ENCODE assay signal across 1 cellular context in the genomic region with DNA sequence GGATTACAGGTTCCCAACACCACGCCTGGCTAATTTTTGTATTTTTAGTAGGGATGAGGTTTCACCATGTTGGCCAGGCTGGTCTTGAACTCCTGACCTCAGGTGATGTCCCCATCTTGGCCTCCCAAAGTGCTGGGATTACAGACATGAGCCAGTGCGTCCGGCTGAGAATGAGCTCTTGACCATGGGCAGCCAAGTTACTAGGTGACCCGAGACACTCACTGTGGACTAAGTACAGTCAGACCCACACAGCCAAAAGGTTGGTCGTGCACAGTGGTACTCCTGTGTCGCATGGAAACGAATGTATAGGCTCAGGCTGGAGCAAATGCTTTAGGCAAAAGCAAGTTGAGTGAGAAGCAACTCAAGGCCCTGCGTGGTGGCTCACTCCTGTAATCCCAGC.
TF ChIP-seq lines count a peak whose summit lies in the region.

No MANE protein-coding gene starts in this region.

TF ChIP-seq in IMR-90, 13 proteins besides CTCF, POLR2A, EP300 and RAD21 (continued from another document):
- TF ChIP-seq, protein P1, sequence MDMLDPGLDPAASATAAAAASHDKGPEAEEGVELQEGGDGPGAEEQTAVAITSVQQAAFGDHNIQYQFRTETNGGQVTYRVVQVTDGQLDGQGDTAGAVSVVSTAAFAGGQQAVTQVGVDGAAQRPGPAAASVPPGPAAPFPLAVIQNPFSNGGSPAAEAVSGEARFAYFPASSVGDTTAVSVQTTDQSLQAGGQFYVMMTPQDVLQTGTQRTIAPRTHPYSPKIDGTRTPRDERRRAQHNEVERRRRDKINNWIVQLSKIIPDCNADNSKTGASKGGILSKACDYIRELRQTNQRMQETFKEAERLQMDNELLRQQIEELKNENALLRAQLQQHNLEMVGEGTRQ (IDR thresholded peaks at IDR 0.05; ENCODE audit: low read depth, low read length): no peak
- no peak for TF ChIP-seq RCOR1 (IDR thresholded peaks at IDR 0.05; ENCODE audit: insufficient replicate concordance, low read length)
- TF ChIP-seq BHLHE40 (IDR thresholded peaks at IDR 0.05; ENCODE audit: low read depth, low read length): no peak
- TF ChIP-seq MXI1 (IDR thresholded peaks at IDR 0.05; ENCODE audit: borderline replicate concordance, low read depth, low read length): no peak
- no peak for TF ChIP-seq MAZ (IDR thresholded peaks at IDR 0.05; ENCODE audit: borderline replicate concordance, low read depth, low read length)
- no peak for TF ChIP-seq NFE2L2 (IDR thresholded peaks at IDR 0.05; ENCODE audit: low read depth, low read length)
- TF ChIP-seq CEBPB (IDR thresholded peaks at IDR 0.05; ENCODE audit: low read depth, low read length): no peak
- TF ChIP-seq MAFK (IDR thresholded peaks at IDR 0.05; ENCODE audit: low read depth, low read length): no peak
